Comparison of ENCODE assay signal across 8 cellular contexts in genomic region chr14:91548145-91548544, GRCh38.
"Had no signal": no experiment of that assay in that cellular context is flagged by ENCODE, and none has a peak within 500 bp of the region (broad histone marks: within the 10 kb centered on the region; RNA-seq: fewer than 3 reads in every experiment).

No MANE protein-coding gene starts in this region.

- H2AFZ ChIP-seq: GM23248 had no signal

- H3K9ac ChIP-seq: GM23248, KMS-11 had no signal

- H3K4me2 ChIP-seq: KMS-11 had no signal

- H3K4me3 ChIP-seq: GM23248, HAP-1 had no signal

- H3K27ac ChIP-seq: GM23248, KMS-11 had no signal

- H3K36me3 ChIP-seq: HAP-1 had no signal

- H3K9me3 ChIP-seq: HAP-1 had no signal

- DNase-seq: GM23248, GOT3, H7, IMR-90, Karpas-422, KBM-7 had no signal
